Comparison of ENCODE assay signal across 8 cellular contexts in the genomic region with DNA sequence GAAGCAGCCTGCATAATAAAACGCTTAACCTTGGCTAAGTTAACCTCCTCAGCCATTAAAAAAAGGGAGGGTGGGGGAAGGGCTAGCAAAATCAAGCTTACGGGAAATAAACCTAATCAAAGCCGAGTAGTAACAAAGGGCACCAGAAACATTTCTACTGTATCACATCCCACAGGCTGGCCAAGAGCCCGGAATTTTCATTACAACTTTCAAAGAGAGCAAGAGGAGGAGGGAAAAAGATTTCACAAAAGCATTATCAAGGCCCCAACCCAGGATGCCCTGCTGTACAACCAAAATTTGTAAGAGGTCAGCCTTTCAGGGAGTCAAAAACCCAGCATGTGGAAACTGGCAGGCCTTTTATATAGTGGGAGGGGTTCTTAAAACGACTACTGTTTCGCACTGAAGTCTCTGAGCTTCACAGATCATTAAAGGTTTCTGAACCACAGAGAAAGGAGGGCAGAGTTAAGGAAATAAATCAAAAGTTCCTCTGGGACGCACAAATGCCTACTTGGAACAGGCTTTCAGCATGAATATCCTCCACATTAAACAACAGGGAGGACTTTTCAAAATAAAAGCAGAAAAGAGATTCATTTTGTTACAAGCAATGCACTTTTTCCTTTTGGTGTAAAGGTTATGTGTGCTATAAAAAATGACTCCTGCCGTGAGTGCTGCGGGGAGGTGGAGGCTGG.
A peak's percentile ranks its signal among the peaks of the same experiment; 100 is the strongest.
DNase-seq lines count a peak whose midpoint lies in the region; ATAC-seq and TF ChIP-seq lines count a peak whose summit lies in the region.

No MANE protein-coding gene starts in this region.

- WGBS in thyroid gland, 2 donors = 16 to 18% methylated on average over 9 of the region's 9 CpGs

- no peaks in the 10 kb centered on the region for H3K27me3 Mint-ChIP-seq in activated CD4-positive, alpha-beta T cell treated with anti-CD3 and anti-CD28 coated beads for 36 hours

- H3K27me3 ChIP-seq in breast epithelium (no peaks in the 10 kb centered on the region), lower lobe of right lung (ENCODE audit: low read depth) (no peaks in the 10 kb centered on the region), thyroid gland (no peaks in the 10 kb centered on the region)

- H3K4me1 Mint-ChIP-seq in activated CD4-positive, alpha-beta T cell treated with anti-CD3 and anti-CD28 coated beads for 36 hours = peaks cover 61% of the 10 kb centered on the region

- TF ChIP-seq POLR2A in breast epithelium (IDR thresholded peaks at IDR 0.05) = no peak
- TF ChIP-seq POLR2A in thyroid gland (IDR thresholded peaks at IDR 0.05) = no peak

- CTCF ChIA-PET in activated CD4-positive, alpha-beta T cell treated with anti-CD3 and anti-CD28 coated beads for 36 hours (lab: Charles Lee) = interaction anchor here (1.0 to 2.4 kb wide), 9 partner anchors 10 to 118 kb away, joined by 3 to 10 read pairs (median 3); no protein-coding TSS in a partner anchor

- no peak for DNase-seq in activated CD4-positive, alpha-beta T cell treated with anti-CD3 and anti-CD28 coated beads for 36 hours
- DNase-seq in activated CD4-positive, alpha-beta T cell treated with anti-CD3 and anti-CD28 coated beads, Interleukin-2, amount 50 U/mL, for 48 hours = no peak
- DNase-seq in breast epithelium (ENCODE audit: low spot score in 2 of 2) (peak in 1 of 2 donors; percentile 42), lower lobe of right lung (no peak), thyroid gland (peak; percentile 72 to 81), HUDEP-2 (lab: John Stamatoyannopoulos, UW; ENCODE audit: unreplicated experiment in 76 of 76) (no peak), NCI-H1930 (lab: John Stamatoyannopoulos, UW) (no peak)

- H3K4me1 ChIP-seq in breast epithelium = peaks cover 24 to 40% of the 10 kb centered on the region in 2 donors
- H3K4me1 ChIP-seq in lower lobe of right lung = peaks cover 84% of the 10 kb centered on the region
- H3K4me1 ChIP-seq in thyroid gland = peaks cover 51 to 73% of the 10 kb centered on the region in 2 donors

- no peaks in the 10 kb centered on the region for H3K9me3 ChIP-seq in breast epithelium
- H3K9me3 ChIP-seq in lower lobe of right lung = no peaks in the 10 kb centered on the region
- H3K9me3 ChIP-seq in thyroid gland = no peaks in the 10 kb centered on the region

- intact Hi-C loops in activated CD4-positive, alpha-beta T cell treated with anti-CD3 and anti-CD28 coated beads for 36 hours (cut with DNase I, micrococcal nuclease) = loop anchor here in 1 of 2 experiments (5.0 kb wide), 1 partner anchor 264 kb away; no protein-coding TSS in a partner anchor
- intact Hi-C loops in breast epithelium (cut with DNase I; ENCODE audit: low total_unique reads) = no loop called here
- intact Hi-C loops in lower lobe of right lung (cut with DNase I) = no loop called here
- intact Hi-C loops in thyroid gland (cut with DNase I) = loop anchor here (5.0 kb wide), 1 partner anchor 36 kb away; no protein-coding TSS in a partner anchor

- POLR2A ChIA-PET in activated CD4-positive, alpha-beta T cell treated with anti-CD3 and anti-CD28 coated beads for 36 hours (lab: Charles Lee) = no interaction called here

- H3K36me3 Mint-ChIP-seq in activated CD4-positive, alpha-beta T cell treated with anti-CD3 and anti-CD28 coated beads for 36 hours (ENCODE audit: low read depth) = peaks cover 39% of the 10 kb centered on the region

- H3K9me3 Mint-ChIP-seq in activated CD4-positive, alpha-beta T cell treated with anti-CD3 and anti-CD28 coated beads for 36 hours (ENCODE audit: low read depth) = no peaks in the 10 kb centered on the region

- H3K27ac ChIP-seq in breast epithelium (peak overlapping the region; percentile 81 to 91), lower lobe of right lung (peak overlapping the region; percentile 65), thyroid gland (peak overlapping the region; percentile 54 to 81 (median 80))

- peak overlapping the region in 1 of 3 donors; percentile 39 for H3K4me3 ChIP-seq in breast epithelium
- H3K4me3 ChIP-seq in lower lobe of right lung = no peak overlapping the region
- no peak overlapping the region for H3K4me3 ChIP-seq in thyroid gland (replicated peaks in 1 of 3)

- H3K36me3 ChIP-seq in breast epithelium = no peaks in the 10 kb centered on the region
- peaks cover 34% of the 10 kb centered on the region for H3K36me3 ChIP-seq in lower lobe of right lung
- H3K36me3 ChIP-seq in thyroid gland = peaks cover 0 to 2% of the 10 kb centered on the region in 2 donors

- peak overlapping the region; percentile 77 for H3K27ac Mint-ChIP-seq in activated CD4-positive, alpha-beta T cell treated with anti-CD3 and anti-CD28 coated beads for 36 hours

- ATAC-seq in activated CD4-positive, alpha-beta T cell treated with anti-CD3 and anti-CD28 coated beads for 36 hours = peak; percentile 49
- peak; percentile 61 to 76 for ATAC-seq in lower lobe of right lung
- ATAC-seq in GM21786 (IDR thresholded peaks at IDR 0.05; ENCODE audit: unreplicated experiment) = no peak

- TF ChIP-seq CTCF in breast epithelium (IDR thresholded peaks at IDR 0.05) = no peak
- TF ChIP-seq CTCF in lower lobe of right lung (IDR thresholded peaks at IDR 0.05) = no peak
- TF ChIP-seq CTCF in thyroid gland (IDR thresholded peaks at IDR 0.05) = no peak

- H3K4me3 Mint-ChIP-seq in activated CD4-positive, alpha-beta T cell treated with anti-CD3 and anti-CD28 coated beads for 36 hours = peak overlapping the region; percentile 33

Comparison
In these comparisons a context has a peak if more than half of its experiments do, and no peak if none do; other contexts are left out.
1. DNase-seq: peak in thyroid gland (2 of 2); none in activated CD4-positive, alpha-beta T cell treated with anti-CD3 and anti-CD28 coated beads for 36 hours (single experiment), activated CD4-positive, alpha-beta T cell treated with anti-CD3 and anti-CD28 coated beads, Interleukin-2, amount 50 U/mL, for 48 hours (0 of 2), lower lobe of right lung (single experiment), HUDEP-2 (0 of 76) and NCI-H1930 (0 of 2).
2. Peak in every context shown above with its lines, with median percentiles within 50 percentile points of each other: H3K27ac ChIP-seq.